ENCODE assay signal across 9 cellular contexts in the genomic region with DNA sequence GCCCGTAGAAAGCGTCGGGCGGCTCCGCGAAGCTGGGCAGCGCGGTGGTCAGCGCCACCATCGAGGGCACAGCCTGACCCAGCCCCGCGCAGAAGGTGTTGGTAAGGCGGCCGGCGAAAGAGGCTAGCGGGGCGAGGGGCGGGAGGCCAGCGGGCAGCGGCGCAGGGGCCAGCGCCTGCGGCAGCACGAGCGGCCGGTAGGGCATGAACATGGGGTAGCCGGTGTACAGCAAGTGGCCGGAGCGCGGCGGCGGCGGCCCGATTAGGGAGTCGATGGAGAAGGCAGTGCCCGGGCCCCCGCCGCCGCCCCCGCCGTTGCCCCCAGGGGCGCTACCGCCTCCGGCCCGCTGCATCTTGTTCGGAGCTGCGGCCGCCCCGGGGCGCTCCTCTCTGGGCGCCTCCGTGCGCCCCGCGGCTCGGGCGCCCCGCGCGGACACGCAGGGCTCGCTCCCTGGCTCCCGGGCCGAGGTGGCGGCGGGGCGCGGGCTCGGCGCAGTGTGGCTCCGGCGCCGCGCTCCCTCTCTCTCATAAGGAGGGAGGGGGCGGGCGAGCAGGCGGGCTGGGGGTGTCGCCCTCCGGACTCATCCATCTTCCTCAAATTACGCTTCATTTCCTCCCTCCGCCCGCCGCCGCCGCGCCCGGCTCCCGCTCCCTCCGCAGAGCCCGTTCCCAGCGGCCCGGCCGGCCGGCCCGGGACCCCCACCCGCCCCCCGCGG. TPM values are rescaled to one million over a fixed set of nuclear protein-coding genes. Genes with fewer than 3 reads are reported as not detected.
DNase-seq lines count a peak whose midpoint lies in the region; ATAC-seq and TF ChIP-seq lines count a peak whose summit lies in the region.
"Had no signal": no experiment of that assay in that cellular context is flagged by ENCODE, and none has a peak within 500 bp of the region (broad histone marks: within the 10 kb centered on the region; RNA-seq: fewer than 3 reads in every experiment).

A gene (minus strand): TSS at position 498 of the 715 bp plus-strand sequence. CDS start 146 bp downstream, at position 352.

- H3K9me3 ChIP-seq in ovary = no peaks in the 10 kb centered on the region

- TF ChIP-seq CTCF in VCaP (conservative IDR thresholded peaks at IDR 0.05) (no peak; the same call in 1 of the 2 replicates), foreskin keratinocyte (conservative IDR thresholded peaks at IDR 0.05) (peak; percentile 3), ovary (IDR thresholded peaks at IDR 0.05) (no peak)

- H3K27ac ChIP-seq in VCaP (peak within 1 kb of the TSS; percentile 18; the same call in 1 of the 2 replicates), foreskin keratinocyte (no peak within 1 kb of the TSS), ovary (no peak within 1 kb of the TSS)

- intact Hi-C loops in ovary (cut with DNase I) = loop anchor here in 1 of 4 donors (5.0 kb wide), 1 partner anchor 40 kb away; no protein-coding TSS in a partner anchor

- H3K4me3 ChIP-seq in ovary = peak within 1 kb of the TSS; percentile 24

- ATAC-seq in foreskin keratinocyte = peak; percentile 33
- ATAC-seq in GM21528 (IDR thresholded peaks at IDR 0.05; ENCODE audit: low FRiP score, unreplicated experiment) = no peak
- no peak for ATAC-seq in HG02571 (IDR thresholded peaks at IDR 0.05; ENCODE audit: unreplicated experiment)

- TF ChIP-seq POLR2A in ovary (IDR thresholded peaks at IDR 0.05) = no peak

- 0 to 1% (median 1%) methylated on average over 66 to 98 of the region's 98 CpGs for WGBS in ovary, 3 donors

- DNase-seq in NCI-H146 (lab: John Stamatoyannopoulos, UW) (peak; percentile 18), NCI-H146 treated with DMSO at 0.1 percent for 48 hours (lab: John Stamatoyannopoulos, UW; ENCODE audit: unreplicated experiment) (no peak), foreskin keratinocyte (no peak), ovary (peak in 1 of 5 donors; percentile 46), NCI-H2107 treated with DMSO at 0.1 percent for 48 hours (lab: John Stamatoyannopoulos, UW; ENCODE audit: unreplicated experiment) (no peak)

- no peaks in the 10 kb centered on the region for H3K36me3 ChIP-seq in ovary

- no peaks in the 10 kb centered on the region for H3K4me1 ChIP-seq in foreskin keratinocyte
- H3K4me1 ChIP-seq in ovary (ENCODE audit: insufficient read depth) = peaks cover 5% of the 10 kb centered on the region

- TF ChIP-seq EP300 in ovary (IDR thresholded peaks at IDR 0.05) = no peak

- H3K27me3 ChIP-seq in foreskin keratinocyte = peaks cover 94% of the 10 kb centered on the region
- H3K27me3 ChIP-seq in ovary = peaks cover 3% of the 10 kb centered on the region

RNA-seq across cellular contexts. Expression of the gene that starts here (rescaled TPM):
- total RNA-seq in foreskin keratinocyte (not detected in 2 replicates), ovary (not detected)
- polyA plus RNA-seq in foreskin keratinocyte (not detected in 2 replicates), ovary (not detected)
- total RNA-seq: T-helper 2 cell treated with Interferon-gamma antibody and Interleukin-4, amounts not matched to agents 100 ng/mL and 5 ng/mL, for 36 hours had no signal

Comparison
In these comparisons a context has a peak if more than half of its experiments do, and no peak if none do; other contexts are left out.
1. Peak in ATAC-seq in foreskin keratinocyte; RNA of the gene not detected or under 1 TPM.